In the genomic region with DNA sequence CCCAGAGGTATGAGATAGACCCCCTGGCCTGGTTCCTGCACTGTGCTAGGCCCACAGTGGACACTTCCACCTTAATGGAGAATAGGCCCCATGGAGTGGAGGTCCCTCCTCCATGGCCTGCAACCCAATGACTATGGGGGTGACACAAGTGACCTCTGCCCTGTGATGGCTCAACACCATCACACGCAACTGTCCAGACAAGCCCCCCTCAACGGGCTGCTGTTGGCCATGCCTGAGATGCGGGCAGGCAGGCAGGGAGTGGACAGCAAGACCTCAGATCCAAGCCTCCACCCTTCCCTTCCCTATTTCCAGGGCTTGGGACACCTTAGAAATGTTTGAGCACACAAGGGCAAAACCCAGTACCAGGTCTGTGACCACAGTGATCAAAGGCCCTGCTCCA, we compare ENCODE assay signal across 1 cellular context.
A peak's percentile ranks its signal among the peaks of the same experiment; 100 is the strongest.
TF ChIP-seq lines count a peak whose summit lies in the region.

No MANE protein-coding gene starts in this region.

TF ChIP-seq in HepG2, 621 proteins besides CTCF, POLR2A, EP300 and RAD21:
- TF ChIP-seq ZNF446 (CRISPR knock-in tag; IDR thresholded peaks at IDR 0.05), result no peak
- no peak for TF ChIP-seq NCOA5 (CRISPR knock-in tag; IDR thresholded peaks at IDR 0.05)
- 0 out of 2 replicates have a peak, but pooled peaks have one; percentile 29 for TF ChIP-seq NRL (CRISPR knock-in tag; IDR thresholded peaks at IDR 0.05; ENCODE audit: borderline replicate concordance)
- TF ChIP-seq CEBPG (CRISPR knock-in tag; IDR thresholded peaks at IDR 0.05), result no peak
- TF ChIP-seq IKZF1 (IDR thresholded peaks at IDR 0.05), result no peak
- TF ChIP-seq ZKSCAN1 (IDR thresholded peaks at IDR 0.05; ENCODE audit: low read length), result no peak
- TF ChIP-seq ZSCAN20 (CRISPR knock-in tag; IDR thresholded peaks at IDR 0.05; ENCODE audit: borderline replicate concordance), result no peak
